Comparison of ENCODE assay signal across 6 cellular contexts in genomic region chr14:27642251-27642866, GRCh38.
"Had no signal": no experiment of that assay in that cellular context is flagged by ENCODE, and none has a peak within 500 bp of the region (broad histone marks: within the 10 kb centered on the region; RNA-seq: fewer than 3 reads in every experiment).

No MANE protein-coding gene starts in this region.

- H3K4me3 ChIP-seq: K562 had no signal

- H3K27ac ChIP-seq: HL-60 had no signal

- DNase-seq: IMR-90, KBM-7, KG1 had no signal

- FAIRE-seq: HTR-8/SVneo, K562 had no signal

- ATAC-seq: K562 had no signal
